ENCODE assay signal across 8 cellular contexts in genomic region chr1:203673550-203674411, GRCh38. TPM values are rescaled to one million over a fixed set of nuclear protein-coding genes. Genes with fewer than 3 reads are reported as not detected.
DNase-seq lines count a peak whose midpoint lies in the region; ATAC-seq lines count a peak whose summit lies in the region.

No MANE protein-coding gene starts in this region.

- no peaks in the 10 kb centered on the region for H3K9me3 Mint-ChIP-seq in natural killer cell treated with Interleukin-12 subunit alpha and Interleukin-12 subunit beta and Interleukin-15 and Interleukin-18, amount 100 ng/mL, for 72 hours

- no peaks in the 10 kb centered on the region for H3K36me3 Mint-ChIP-seq in natural killer cell treated with Interleukin-12 subunit alpha and Interleukin-12 subunit beta and Interleukin-15 and Interleukin-18, amount 100 ng/mL, for 72 hours

- H3K4me1 Mint-ChIP-seq in natural killer cell treated with Interleukin-12 subunit alpha and Interleukin-12 subunit beta and Interleukin-15 and Interleukin-18, amount 100 ng/mL, for 72 hours (ENCODE audit: low read depth in 2 of 2), result peaks cover 72 to 80% of the 10 kb centered on the region in 2 donors

- H3K9me3 ChIP-seq in stomach smooth muscle (ENCODE audit: control insufficient read depth in 2 of 2, low read length in 2 of 2), result no peaks in the 10 kb centered on the region

- H3K27ac Mint-ChIP-seq in natural killer cell treated with Interleukin-12 subunit alpha and Interleukin-12 subunit beta and Interleukin-15 and Interleukin-18, amount 100 ng/mL, for 72 hours, result peak overlapping the region; percentile 93 to 100

- H3K9ac ChIP-seq in stomach smooth muscle (ENCODE audit: low read length in 2 of 2), result peak overlapping the region; percentile 28 to 55

- H3K27me3 Mint-ChIP-seq in natural killer cell treated with Interleukin-12 subunit alpha and Interleukin-12 subunit beta and Interleukin-15 and Interleukin-18, amount 100 ng/mL, for 72 hours, result no peaks in the 10 kb centered on the region

- H3K4me3 Mint-ChIP-seq in natural killer cell treated with Interleukin-12 subunit alpha and Interleukin-12 subunit beta and Interleukin-15 and Interleukin-18, amount 100 ng/mL, for 72 hours, result peak overlapping the region; percentile 82

- H3K4me3 ChIP-seq in stomach smooth muscle (ENCODE audit: low read length in 2 of 2), result peak overlapping the region in 1 of 2 donors; percentile 52

- peak; percentile 47 for ATAC-seq in GM18868 (IDR thresholded peaks at IDR 0.05; ENCODE audit: unreplicated experiment)
- ATAC-seq in natural killer cell treated with Interleukin-12 subunit alpha and Interleukin-12 subunit beta and Interleukin-15 and Interleukin-18, amount 100 ng/mL, for 72 hours, result peak; percentile 94 to 96

- DNase-seq in NOMO-1 (lab: John Stamatoyannopoulos, UW; ENCODE audit: unreplicated experiment in 2 of 2) (peak; percentile 83 to 88), epithelial cell of prostate (ENCODE audit: low read depth, low spot score) (peak; percentile 60), NCI-H2029 (lab: John Stamatoyannopoulos, UW) (no peak), NCI-H2107 treated with DMSO at 0.1 percent for 48 hours (lab: John Stamatoyannopoulos, UW; ENCODE audit: unreplicated experiment) (no peak)
- peak; percentile 65 for DNase-seq in activated CD8-positive, alpha-beta memory T cell treated with anti-CD3 and anti-CD28 coated beads, Interleukin-2, amount 50 U/mL, for 4 hours
- peak; percentile 89 for DNase-seq in natural killer cell treated with Interleukin-12 subunit alpha and Interleukin-12 subunit beta and Interleukin-15 and Interleukin-18, amount 100 ng/mL, for 72 hours (ENCODE audit: low spot score)

- no peaks in the 10 kb centered on the region for H3K27me3 ChIP-seq in stomach smooth muscle (ENCODE audit: control insufficient read depth in 1 of 2, insufficient read depth in 2 of 2, low read length in 2 of 2)

- peaks cover 3 to 5% of the 10 kb centered on the region in 2 donors for H3K36me3 ChIP-seq in stomach smooth muscle (ENCODE audit: control insufficient read depth in 2 of 2, insufficient read depth in 2 of 2, low read length in 2 of 2)

- peaks cover 92% of the 10 kb centered on the region for H3K4me1 ChIP-seq in stomach smooth muscle (ENCODE audit: control insufficient read depth, insufficient read depth, low read length)

- H3K27ac ChIP-seq in epithelial cell of prostate, result peak overlapping the region; percentile 80
- H3K27ac ChIP-seq in stomach smooth muscle (ENCODE audit: low read length), result peak overlapping the region; percentile 98

RNA-seq across cellular contexts. Expression of gene ATP2B4, which starts 47.1 kb away (rescaled TPM):
- total RNA-seq in natural killer cell treated with Interleukin-12 subunit alpha and Interleukin-12 subunit beta and Interleukin-15 and Interleukin-18, amount 100 ng/mL, for 72 hours, result 100 to 1,000 TPM; 158 to 191 TPM

Comparison
In these comparisons a context has a peak if more than half of its experiments do, and no peak if none do; other contexts are left out.
1. DNase-seq: peak in NOMO-1 (2 of 2), activated CD8-positive, alpha-beta memory T cell treated with anti-CD3 and anti-CD28 coated beads, Interleukin-2, amount 50 U/mL, for 4 hours (single experiment), epithelial cell of prostate (single experiment) and natural killer cell treated with Interleukin-12 subunit alpha and Interleukin-12 subunit beta and Interleukin-15 and Interleukin-18, amount 100 ng/mL, for 72 hours (single experiment); none in NCI-H2029 (single experiment) and NCI-H2107 treated with DMSO at 0.1 percent for 48 hours (single experiment).